ENCODE assay signal across 13 cellular contexts in the genomic region with DNA sequence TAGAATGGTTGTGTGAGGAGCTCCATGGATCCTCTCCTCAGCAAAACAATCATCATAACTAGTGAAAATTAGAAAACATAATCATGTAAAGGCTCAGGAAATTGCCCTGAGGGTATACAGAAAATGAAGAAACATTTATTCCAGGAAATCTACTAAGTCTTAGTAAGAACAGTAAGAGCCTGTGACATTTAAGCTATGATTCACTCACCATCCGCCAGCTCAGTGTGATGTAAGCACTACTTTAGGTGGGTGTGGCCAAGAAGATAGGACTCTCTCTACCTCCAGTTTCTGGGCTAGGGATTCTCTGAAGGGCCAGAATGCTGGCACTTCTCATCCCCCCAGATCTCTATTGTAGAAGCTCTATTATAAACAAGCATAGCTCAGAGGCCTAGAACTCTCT.
DNase-seq lines count a peak whose midpoint lies in the region; ATAC-seq, FAIRE-seq and TF ChIP-seq lines count a peak whose summit lies in the region.
"Had no signal": no experiment of that assay in that cellular context is flagged by ENCODE, and none has a peak within 500 bp of the region (broad histone marks: within the 10 kb centered on the region; RNA-seq: fewer than 3 reads in every experiment).

No MANE protein-coding gene starts in this region.

- no peak overlapping the region for H3K9ac ChIP-seq in endothelial cell of umbilical vein (replicated peaks; ENCODE audit: extremely low read depth, insufficient read depth, low read length)

- H3K9me3 ChIP-seq in endothelial cell of umbilical vein (replicated peaks; ENCODE audit: control insufficient read depth, insufficient read depth, low read length): no peaks in the 10 kb centered on the region

- CTCF ChIA-PET in endothelial cell of umbilical vein (lab: Charles Lee): no interaction called here

- no peak overlapping the region for H3K4me3 ChIP-seq in endothelial cell of umbilical vein (replicated peaks in 1 of 3; ENCODE audit: insufficient read depth in 1 of 3, low read depth in 1 of 3, low read length in 3 of 3)
- H3K4me3 ChIP-seq: coronary artery, GM12878 had no signal

- H3K4me1 ChIP-seq in endothelial cell of umbilical vein (ENCODE audit: control insufficient read depth, extremely low read depth, insufficient read depth, low read length): no peaks in the 10 kb centered on the region

- no peak for TF ChIP-seq POLR2A in endothelial cell of umbilical vein (IDR thresholded peaks at IDR 0.05; ENCODE audit: low read depth, low read length)

- no peak for TF ChIP-seq CTCF in endothelial cell of umbilical vein (IDR thresholded peaks at IDR 0.05; ENCODE audit: extremely low read depth in 1 of 2, insufficient read depth in 1 of 2, low read depth in 1 of 2, low read length in 2 of 2)

- H3K27ac ChIP-seq in endothelial cell of umbilical vein (ENCODE audit: insufficient read depth, low read depth, low read length): no peak overlapping the region
- H3K27ac ChIP-seq: coronary artery had no signal

- intact Hi-C loops in endothelial cell of umbilical vein (cut with micrococcal nuclease): no loop called here

- POLR2A ChIA-PET in endothelial cell of umbilical vein (lab: Charles Lee): no interaction called here

- no peaks in the 10 kb centered on the region for H3K36me3 ChIP-seq in endothelial cell of umbilical vein (ENCODE audit: control insufficient read depth in 2 of 2, extremely low read depth in 1 of 2, insufficient read depth in 2 of 2, low read length in 2 of 2)

- no peak overlapping the region for H3K4me2 ChIP-seq in endothelial cell of umbilical vein (ENCODE audit: insufficient read depth, low read length)

- no peak for ATAC-seq in GM18517 (IDR thresholded peaks at IDR 0.05; ENCODE audit: unreplicated experiment)
- ATAC-seq: GM12878, WTC11 had no signal

- H4K20me1 ChIP-seq in endothelial cell of umbilical vein (replicated peaks; ENCODE audit: control insufficient read depth, extremely low read depth, insufficient read depth, low read length): no peaks in the 10 kb centered on the region

- H3K79me2 ChIP-seq in endothelial cell of umbilical vein (ENCODE audit: control insufficient read depth, insufficient read depth, low read length): no peaks in the 10 kb centered on the region

- H3K9me1 ChIP-seq in endothelial cell of umbilical vein (replicated peaks; ENCODE audit: control insufficient read depth, extremely low read depth, insufficient read depth, low read length): no peaks in the 10 kb centered on the region

- FAIRE-seq in endothelial cell of umbilical vein (lab: Jason Lieb, UNC): no peak
- FAIRE-seq: GM12878 had no signal

- no TSS peak for BruUV-seq in endothelial cell of umbilical vein (replicated peaks; lab: Mats Ljungman, UMichigan)

- H2AFZ ChIP-seq in endothelial cell of umbilical vein (ENCODE audit: low read depth, low read length): no peak overlapping the region

- dilution Hi-C loops in endothelial cell of umbilical vein (cut with MboI; ENCODE audit: extremely low pct_ligation_motif_present, low sequenced_read_pairs): no loop called here

- DNase-seq in activated CD4-positive, alpha-beta T cell treated with anti-CD3 and anti-CD28 coated beads for 48 hours: peak; percentile 58
- no peak for DNase-seq in activated CD4-positive, alpha-beta T cell treated with anti-CD3 and anti-CD28 coated beads for 4 hours
- DNase-seq in RPMI7951 (ENCODE audit: low read depth): peak; percentile 79
- DNase-seq in endothelial cell of umbilical vein (ENCODE audit: low read depth, low spot score): peak; percentile 1
- DNase-seq in stimulated activated CD4-positive, alpha-beta T cell treated with anti-CD3 and anti-CD28 coated beads, Interleukin-2, amount 100 ng/mL, for 24 hours: peak; percentile 12 to 16
- DNase-seq in NCI-H69 (lab: John Stamatoyannopoulos, UW): no peak
- no peak for DNase-seq in GM19240 (ENCODE audit: insufficient read length, low spot score)
- DNase-seq: AML-193, NCI-H774 had no signal

- H3K27me3 ChIP-seq in endothelial cell of umbilical vein (ENCODE audit: control insufficient read depth in 2 of 2, insufficient read depth in 2 of 2, low read length in 2 of 2): no peaks in the 10 kb centered on the region

TF ChIP-seq in endothelial cell of umbilical vein, 7 proteins besides CTCF, POLR2A, EP300 and RAD21:
- TF ChIP-seq FOS (IDR thresholded peaks at IDR 0.05; ENCODE audit: borderline replicate concordance, insufficient read depth, low read length): no peak

Comparison
In these comparisons a context has a peak if more than half of its experiments do, and no peak if none do; other contexts are left out.
1. DNase-seq: peak in activated CD4-positive, alpha-beta T cell treated with anti-CD3 and anti-CD28 coated beads for 48 hours (single experiment), RPMI7951 (single experiment), endothelial cell of umbilical vein (single experiment) and stimulated activated CD4-positive, alpha-beta T cell treated with anti-CD3 and anti-CD28 coated beads, Interleukin-2, amount 100 ng/mL, for 24 hours (2 of 2); none in activated CD4-positive, alpha-beta T cell treated with anti-CD3 and anti-CD28 coated beads for 4 hours (0 of 2), NCI-H69 (single experiment) and GM19240 (single experiment).